In genomic region chr2:236047886-236048540, GRCh38 we compare ENCODE assay signal across 22 cellular contexts.
DNase-seq lines count a peak whose midpoint lies in the region; ATAC-seq and TF ChIP-seq lines count a peak whose summit lies in the region.
"Had no signal": no experiment of that assay in that cellular context is flagged by ENCODE, and none has a peak within 500 bp of the region (broad histone marks: within the 10 kb centered on the region; RNA-seq: fewer than 3 reads in every experiment).

No MANE protein-coding gene starts in this region.

- BruUV-seq in MCF 10A (replicated peaks; lab: Mats Ljungman, UMichigan), result no TSS peak
- no TSS peak for BruUV-seq in PC-3 (replicated peaks; lab: Mats Ljungman, UMichigan)

- H3F3A ChIP-seq in PC-3 (ENCODE audit: low read length, unreplicated experiment), result no peaks in the 10 kb centered on the region

- peaks cover 35% of the 10 kb centered on the region for H3K36me3 Mint-ChIP-seq in MCF 10A (ENCODE audit: insufficient read depth, unreplicated experiment)
- H3K36me3 Mint-ChIP-seq in type B pancreatic cell, result peaks cover 27% of the 10 kb centered on the region
- H3K36me3 Mint-ChIP-seq: natural killer cell treated with Interleukin-12 subunit alpha and Interleukin-12 subunit beta and Interleukin-15 and Interleukin-18, amount 100 ng/mL, for 72 hours had no signal

- no peak overlapping the region for H2AFZ ChIP-seq in PC-3 (ENCODE audit: low read length)

- H3K27ac Mint-ChIP-seq in MCF 10A (ENCODE audit: low read depth, unreplicated experiment) (no peak overlapping the region), type B pancreatic cell (peak overlapping the region; percentile 61)
- H3K27ac Mint-ChIP-seq: brain; endodermal cell; natural killer cell treated with Interleukin-12 subunit alpha and Interleukin-12 subunit beta and Interleukin-15 and Interleukin-18, amount 100 ng/mL, for 72 hours had no signal

- no peak for TF ChIP-seq CTCF in MCF 10A (IDR thresholded peaks at IDR 0.05; ENCODE audit: unreplicated experiment)
- no peak for TF ChIP-seq CTCF in breast epithelium (IDR thresholded peaks at IDR 0.05)
- no peak for TF ChIP-seq CTCF in PC-3 (conservative IDR thresholded peaks at IDR 0.05; ENCODE audit: low read depth, low read length)
- TF ChIP-seq CTCF in kidney epithelial cell (IDR thresholded peaks at IDR 0.05; ENCODE audit: insufficient read depth, low read length, poor library complexity, severe bottlenecking), result no peak
- TF ChIP-seq CTCF in type B pancreatic cell (conservative IDR thresholded peaks at IDR 0.05), result no peak

- no peaks in the 10 kb centered on the region for H4K20me1 ChIP-seq in PC-3 (ENCODE audit: low read length)

- H3K27me3 ChIP-seq in breast epithelium (no peaks in the 10 kb centered on the region), PC-3 (ENCODE audit: low read length) (no peaks in the 10 kb centered on the region), kidney epithelial cell (ENCODE audit: control insufficient read depth, insufficient read depth, low read length) (no peaks in the 10 kb centered on the region)
- H3K27me3 ChIP-seq: BLaER1, ovary had no signal

- H3K27ac ChIP-seq in breast epithelium, result no peak overlapping the region
- peak overlapping the region; percentile 71 for H3K27ac ChIP-seq in PC-3 (ENCODE audit: low read length)
- H3K27ac ChIP-seq: BLaER1, ovary had no signal

- peak overlapping the region; percentile 16; the same call in 1 of the 2 replicates for H3K9ac ChIP-seq in PC-3 (ENCODE audit: low read length)
- H3K9ac ChIP-seq: BLaER1 had no signal

- POLR2A ChIA-PET in MCF 10A (lab: Yijun Ruan, JAX) (no interaction called here), PC-3 (lab: Charles Lee; ENCODE audit: unreplicated experiment) (no interaction called here)

- H3K4me3 Mint-ChIP-seq in MCF 10A (ENCODE audit: unreplicated experiment) (no peak overlapping the region), type B pancreatic cell (no peak overlapping the region)
- H3K4me3 Mint-ChIP-seq: brain; endodermal cell; natural killer cell treated with Interleukin-12 subunit alpha and Interleukin-12 subunit beta and Interleukin-15 and Interleukin-18, amount 100 ng/mL, for 72 hours; WTC11 had no signal

- ATAC-seq in PC-3 (peak; percentile 86), GM18505 (IDR thresholded peaks at IDR 0.05; ENCODE audit: unreplicated experiment) (no peak)
- ATAC-seq: sciatic nerve, SK-N-SH treated with all-trans-retinoic acid at 6 μM for 48 hours, WTC11 had no signal

- H3K27me3 Mint-ChIP-seq in MCF 10A (ENCODE audit: insufficient read depth, unreplicated experiment) (no peaks in the 10 kb centered on the region), type B pancreatic cell (peaks cover 5% of the 10 kb centered on the region)
- H3K27me3 Mint-ChIP-seq: natural killer cell treated with Interleukin-12 subunit alpha and Interleukin-12 subunit beta and Interleukin-15 and Interleukin-18, amount 100 ng/mL, for 72 hours had no signal

- H3K4me3 ChIP-seq in breast epithelium, result no peak overlapping the region
- no peak overlapping the region for H3K4me3 ChIP-seq in PC-3 (ENCODE audit: low read length)
- no peak overlapping the region for H3K4me3 ChIP-seq in kidney epithelial cell (ENCODE audit: low read depth, low read length)
- H3K4me3 ChIP-seq: BLaER1, ovary had no signal

- peak; percentile 38 for DNase-seq in MCF 10A (ENCODE audit: unreplicated experiment)
- DNase-seq in breast epithelium (ENCODE audit: low spot score in 2 of 2), result no peak
- DNase-seq in PC-3, result peak; percentile 91
- DNase-seq in kidney epithelial cell (ENCODE audit: low read depth), result peak; percentile 26
- DNase-seq in type B pancreatic cell (ENCODE audit: extremely low spot score, unreplicated experiment), result no peak
- no peak for DNase-seq in NCI-H82 (lab: John Stamatoyannopoulos, UW)
- DNase-seq in NCI-H345 treated with DMSO at 0.1 percent for 48 hours (lab: John Stamatoyannopoulos, UW; ENCODE audit: unreplicated experiment), result no peak
- DNase-seq: activated effector memory CD4-positive, alpha-beta T cell treated with anti-CD3 and anti-CD28 coated beads, Interleukin-2, amount 50 U/mL, for 16 hours; endodermal cell; glutamatergic neuron; NCI-H1694 treated with DMSO at 0.1 percent for 48 hours; NCI-H226; ovary; stimulated activated CD4-positive, alpha-beta T cell treated with anti-CD3 and anti-CD28 coated beads, Interleukin-15, amount 100 ng/mL, for 24 hours; stimulated activated CD8-positive, alpha-beta memory T cell treated with anti-CD3 and anti-CD28 coated beads, Interleukin-4, amount 100 ng/mL, for 48 hours had no signal

- CTCF ChIA-PET in MCF 10A (lab: Yijun Ruan, JAX), result no interaction called here
- CTCF ChIA-PET in PC-3 (lab: Charles Lee), result no interaction called here

- no peaks in the 10 kb centered on the region for H3K9me3 Mint-ChIP-seq in MCF 10A (ENCODE audit: unreplicated experiment)
- H3K9me3 Mint-ChIP-seq in type B pancreatic cell, result no peaks in the 10 kb centered on the region
- H3K9me3 Mint-ChIP-seq: brain; endodermal cell; natural killer cell treated with Interleukin-12 subunit alpha and Interleukin-12 subunit beta and Interleukin-15 and Interleukin-18, amount 100 ng/mL, for 72 hours; WTC11 had no signal

- H3K9me3 ChIP-seq in breast epithelium (no peaks in the 10 kb centered on the region), PC-3 (ENCODE audit: low read length) (no peaks in the 10 kb centered on the region)
- H3K9me3 ChIP-seq: BLaER1, ovary had no signal

- H3K4me2 ChIP-seq in PC-3 (ENCODE audit: low read length), result 0 out of 2 replicates have a peak overlapping the region, but pooled peaks have one; percentile 16
- H3K4me2 ChIP-seq: BLaER1 had no signal

- TF ChIP-seq POLR2A in breast epithelium (IDR thresholded peaks at IDR 0.05), result no peak
- TF ChIP-seq POLR2A in GM18505 (IDR thresholded peaks at IDR 0.05; ENCODE audit: borderline replicate concordance, extremely low read depth, insufficient read depth, insufficient read length), result no peak

- H3K36me3 ChIP-seq in breast epithelium, result no peaks in the 10 kb centered on the region
- peaks cover 3% of the 10 kb centered on the region; the same call in 1 of the 2 replicates for H3K36me3 ChIP-seq in PC-3 (ENCODE audit: low read depth, low read length)
- no peaks in the 10 kb centered on the region for H3K36me3 ChIP-seq in kidney epithelial cell (ENCODE audit: control insufficient read depth, insufficient read depth, low read length)
- H3K36me3 ChIP-seq: ovary had no signal

- H3K4me1 ChIP-seq in breast epithelium, result no peaks in the 10 kb centered on the region
- peaks cover 30% of the 10 kb centered on the region for H3K4me1 ChIP-seq in PC-3 (ENCODE audit: insufficient read depth, low read length)

- H3K79me2 ChIP-seq in PC-3 (ENCODE audit: low read length), result no peaks in the 10 kb centered on the region

- H3K4me1 Mint-ChIP-seq in MCF 10A (ENCODE audit: insufficient read depth, unreplicated experiment) (no peaks in the 10 kb centered on the region), type B pancreatic cell (ENCODE audit: unreplicated experiment) (peaks cover 14% of the 10 kb centered on the region)

- intact Hi-C loops in MCF 10A (cut with micrococcal nuclease) (no loop called here), breast epithelium (cut with DNase I; ENCODE audit: low total_unique reads) (no loop called here), PC-3 (cut with micrococcal nuclease) (loop anchor here (5.0 kb wide), 1 partner anchor 119 kb away; the partner anchor contains the start of gene GBX2)

- no peaks in the 10 kb centered on the region for H3K9me2 ChIP-seq in PC-3 (replicated peaks; ENCODE audit: low read length)

Comparison
In these comparisons a context has a peak if more than half of its experiments do, and no peak if none do; other contexts are left out.
1. DNase-seq: peak in MCF 10A (single experiment), PC-3 (single experiment) and kidney epithelial cell (single experiment); none in breast epithelium (0 of 2), type B pancreatic cell (single experiment), NCI-H82 (single experiment) and NCI-H345 treated with DMSO at 0.1 percent for 48 hours (single experiment).